In genomic region chr10:47107226-47107625, GRCh38 we compare ENCODE assay signal across 11 cellular contexts.
DNase-seq lines count a peak whose midpoint lies in the region; ATAC-seq and TF ChIP-seq lines count a peak whose summit lies in the region.
"Had no signal": no experiment of that assay in that cellular context is flagged by ENCODE, and none has a peak within 500 bp of the region (broad histone marks: within the 10 kb centered on the region; RNA-seq: fewer than 3 reads in every experiment).

No MANE protein-coding gene starts in this region.

- H3K9me3 ChIP-seq in BLaER1 treated with 17β-estradiol and CSF1 and Interleukin-3, amounts not matched to agents 10 nM and 100 nM (replicated peaks in 1 of 11) = peaks cover 0 to 11% (median 10%) of the 10 kb centered on the region in 11 experiments; a peak in 16 of 22 replicates
- no peaks in the 10 kb centered on the region for H3K9me3 ChIP-seq in KOPT-K1 (ENCODE audit: insufficient read depth, low read length, poor library complexity, severe bottlenecking)
- H3K9me3 ChIP-seq in lung (ENCODE audit: control insufficient read depth in 2 of 2, insufficient read depth in 1 of 2, low read length in 1 of 2) = no peaks in the 10 kb centered on the region

- 93 to 97% methylated on average over 4 of the region's 4 CpGs for WGBS in lung, 2 donors

- no peaks in the 10 kb centered on the region for H4K20me1 ChIP-seq in BLaER1 treated with 17β-estradiol and CSF1 and Interleukin-3, amounts not matched to agents 10 nM and 100 nM

- H3K27ac ChIP-seq in BLaER1 treated with 17β-estradiol and CSF1 and Interleukin-3, amounts not matched to agents 10 nM and 100 nM = peak overlapping the region in 4 of 11 experiments; percentile 0 to 27 (median 14); a peak in 4 of 22 replicates
- H3K27ac ChIP-seq in KOPT-K1 (ENCODE audit: low read depth, low read length, poor library complexity, severe bottlenecking) = peak overlapping the region; percentile 33
- H3K27ac ChIP-seq in lung (ENCODE audit: low read depth in 1 of 2, low read length in 1 of 2) = no peak overlapping the region
- H3K27ac ChIP-seq: A549, GM23248 had no signal

- no peak overlapping the region for H3K4me3 ChIP-seq in BLaER1 treated with 17β-estradiol and CSF1 and Interleukin-3, amounts not matched to agents 10 nM and 100 nM
- H3K4me3 ChIP-seq in lung = no peak overlapping the region
- H3K4me3 ChIP-seq: A549, GM23248 had no signal

- H3K4me2 ChIP-seq in BLaER1 treated with 17β-estradiol and CSF1 and Interleukin-3, amounts not matched to agents 10 nM and 100 nM = peak overlapping the region; percentile 1 to 91 (median 78); a peak in 21 of 22 replicates
- H3K4me2 ChIP-seq: A549 had no signal

- H3K27me3 ChIP-seq in BLaER1 treated with 17β-estradiol and CSF1 and Interleukin-3, amounts not matched to agents 10 nM and 100 nM = no peaks in the 10 kb centered on the region
- H3K27me3 ChIP-seq in lung (ENCODE audit: control insufficient read depth, insufficient read depth) = no peaks in the 10 kb centered on the region

- DNase-seq in lung (ENCODE audit: low spot score) = peak; percentile 27
- DNase-seq in stimulated activated CD4-positive, alpha-beta T cell treated with anti-CD3 and anti-CD28 coated beads, Interleukin-1b, Interleukin-23, amount 100 ng/mL, for 48 hours = no peak
- DNase-seq in UCSD-AML1 (lab: John Stamatoyannopoulos, UW; ENCODE audit: unreplicated experiment) = no peak
- DNase-seq: CD4-positive, CD25-positive, alpha-beta regulatory T cell; DMS53; GM23248 had no signal

- no peak for TF ChIP-seq CTCF in lung (IDR thresholded peaks at IDR 0.05; ENCODE audit: control extremely low read depth, extremely low read depth)

- H3K36me3 ChIP-seq in BLaER1 treated with 17β-estradiol and CSF1 and Interleukin-3, amounts not matched to agents 10 nM and 100 nM = no peaks in the 10 kb centered on the region
- H3K36me3 ChIP-seq in KOPT-K1 (ENCODE audit: insufficient read depth, low read length) (no peaks in the 10 kb centered on the region), lung (ENCODE audit: control insufficient read depth in 2 of 2, insufficient read depth in 2 of 2, low read length in 2 of 2) (no peaks in the 10 kb centered on the region)

- ATAC-seq in lung (ENCODE audit: insufficient read depth, low FRiP score) (no peak), HG03469 (IDR thresholded peaks at IDR 0.05; ENCODE audit: unreplicated experiment) (no peak)
- ATAC-seq: A549, HCT116 had no signal

- no peak overlapping the region for H3K9ac ChIP-seq in BLaER1 treated with 17β-estradiol and CSF1 and Interleukin-3, amounts not matched to agents 10 nM and 100 nM
- H3K9ac ChIP-seq: GM23248 had no signal

- H3K4me1 ChIP-seq in BLaER1 treated with 17β-estradiol and CSF1 and Interleukin-3, amounts not matched to agents 10 nM and 100 nM = peaks cover 28 to 63% (median 56%) of the 10 kb centered on the region in 10 experiments
- peaks cover 0 to 5% of the 10 kb centered on the region in 2 donors for H3K4me1 ChIP-seq in lung (ENCODE audit: control insufficient read depth in 2 of 2, insufficient read depth in 2 of 2, low read length in 2 of 2)
- H3K4me1 ChIP-seq: A549 had no signal
